1 cellular context compared by ENCODE assay signal in the genomic region with DNA sequence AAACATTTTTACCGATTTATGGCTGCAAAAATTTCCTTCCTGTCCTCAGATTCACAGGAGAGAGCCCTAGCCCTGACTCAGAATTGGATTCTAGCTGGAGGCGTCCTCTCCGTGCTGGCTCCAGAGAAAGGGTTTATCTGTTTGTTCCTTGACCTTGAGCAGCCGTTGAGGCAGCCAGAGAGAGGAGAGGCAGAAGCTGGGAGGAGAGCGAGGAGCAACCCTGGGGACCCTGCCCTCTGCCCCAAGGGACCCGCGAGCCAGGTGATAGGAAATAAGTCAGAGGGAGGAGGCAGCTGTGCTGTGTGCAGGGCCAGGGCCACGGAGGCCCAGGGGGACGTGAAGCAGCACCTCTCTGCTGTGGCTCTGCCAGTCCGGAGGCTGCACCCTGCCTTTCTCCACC.
TF ChIP-seq lines count a peak whose summit lies in the region.

No MANE protein-coding gene starts in this region.

TF ChIP-seq in SK-N-SH, 30 proteins besides CTCF, POLR2A, EP300 and RAD21 (continued from another document):
- TF ChIP-seq, protein P1, sequence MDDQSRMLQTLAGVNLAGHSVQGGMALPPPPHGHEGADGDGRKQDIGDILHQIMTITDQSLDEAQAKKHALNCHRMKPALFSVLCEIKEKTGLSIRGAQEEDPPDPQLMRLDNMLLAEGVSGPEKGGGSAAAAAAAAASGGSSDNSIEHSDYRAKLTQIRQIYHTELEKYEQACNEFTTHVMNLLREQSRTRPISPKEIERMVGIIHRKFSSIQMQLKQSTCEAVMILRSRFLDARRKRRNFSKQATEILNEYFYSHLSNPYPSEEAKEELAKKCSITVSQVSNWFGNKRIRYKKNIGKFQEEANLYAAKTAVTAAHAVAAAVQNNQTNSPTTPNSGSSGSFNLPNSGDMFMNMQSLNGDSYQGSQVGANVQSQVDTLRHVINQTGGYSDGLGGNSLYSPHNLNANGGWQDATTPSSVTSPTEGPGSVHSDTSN (IDR thresholded peaks at IDR 0.05), result no peak
- TF ChIP-seq, protein P2, sequence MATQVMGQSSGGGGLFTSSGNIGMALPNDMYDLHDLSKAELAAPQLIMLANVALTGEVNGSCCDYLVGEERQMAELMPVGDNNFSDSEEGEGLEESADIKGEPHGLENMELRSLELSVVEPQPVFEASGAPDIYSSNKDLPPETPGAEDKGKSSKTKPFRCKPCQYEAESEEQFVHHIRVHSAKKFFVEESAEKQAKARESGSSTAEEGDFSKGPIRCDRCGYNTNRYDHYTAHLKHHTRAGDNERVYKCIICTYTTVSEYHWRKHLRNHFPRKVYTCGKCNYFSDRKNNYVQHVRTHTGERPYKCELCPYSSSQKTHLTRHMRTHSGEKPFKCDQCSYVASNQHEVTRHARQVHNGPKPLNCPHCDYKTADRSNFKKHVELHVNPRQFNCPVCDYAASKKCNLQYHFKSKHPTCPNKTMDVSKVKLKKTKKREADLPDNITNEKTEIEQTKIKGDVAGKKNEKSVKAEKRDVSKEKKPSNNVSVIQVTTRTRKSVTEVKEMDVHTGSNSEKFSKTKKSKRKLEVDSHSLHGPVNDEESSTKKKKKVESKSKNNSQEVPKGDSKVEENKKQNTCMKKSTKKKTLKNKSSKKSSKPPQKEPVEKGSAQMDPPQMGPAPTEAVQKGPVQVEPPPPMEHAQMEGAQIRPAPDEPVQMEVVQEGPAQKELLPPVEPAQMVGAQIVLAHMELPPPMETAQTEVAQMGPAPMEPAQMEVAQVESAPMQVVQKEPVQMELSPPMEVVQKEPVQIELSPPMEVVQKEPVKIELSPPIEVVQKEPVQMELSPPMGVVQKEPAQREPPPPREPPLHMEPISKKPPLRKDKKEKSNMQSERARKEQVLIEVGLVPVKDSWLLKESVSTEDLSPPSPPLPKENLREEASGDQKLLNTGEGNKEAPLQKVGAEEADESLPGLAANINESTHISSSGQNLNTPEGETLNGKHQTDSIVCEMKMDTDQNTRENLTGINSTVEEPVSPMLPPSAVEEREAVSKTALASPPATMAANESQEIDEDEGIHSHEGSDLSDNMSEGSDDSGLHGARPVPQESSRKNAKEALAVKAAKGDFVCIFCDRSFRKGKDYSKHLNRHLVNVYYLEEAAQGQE (IDR thresholded peaks at IDR 0.05; ENCODE audit: low read depth, low read length), result no peak
- TF ChIP-seq NFIC (IDR thresholded peaks at IDR 0.05; ENCODE audit: borderline replicate concordance) (no peak), MXI1 (IDR thresholded peaks at IDR 0.05; ENCODE audit: low read depth, low read length) (no peak), RXRA (IDR thresholded peaks at IDR 0.05; ENCODE audit: borderline replicate concordance, low read depth) (no peak), TEAD4 (IDR thresholded peaks at IDR 0.05; ENCODE audit: borderline replicate concordance, insufficient read depth) (no peak), GATA2 (CRISPR knock-in tag; IDR thresholded peaks at IDR 0.05) (no peak), TCF12 (IDR thresholded peaks at IDR 0.05) (no peak), TAF1 (IDR thresholded peaks at IDR 0.05; ENCODE audit: borderline replicate concordance, low read depth, low read length) (no peak)
- TF ChIP-seq, protein P3, sequence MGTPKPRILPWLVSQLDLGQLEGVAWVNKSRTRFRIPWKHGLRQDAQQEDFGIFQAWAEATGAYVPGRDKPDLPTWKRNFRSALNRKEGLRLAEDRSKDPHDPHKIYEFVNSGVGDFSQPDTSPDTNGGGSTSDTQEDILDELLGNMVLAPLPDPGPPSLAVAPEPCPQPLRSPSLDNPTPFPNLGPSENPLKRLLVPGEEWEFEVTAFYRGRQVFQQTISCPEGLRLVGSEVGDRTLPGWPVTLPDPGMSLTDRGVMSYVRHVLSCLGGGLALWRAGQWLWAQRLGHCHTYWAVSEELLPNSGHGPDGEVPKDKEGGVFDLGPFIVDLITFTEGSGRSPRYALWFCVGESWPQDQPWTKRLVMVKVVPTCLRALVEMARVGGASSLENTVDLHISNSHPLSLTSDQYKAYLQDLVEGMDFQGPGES (IDR thresholded peaks at IDR 0.05; ENCODE audit: low read depth, low read length), result no peak
- TF ChIP-seq, protein P4, sequence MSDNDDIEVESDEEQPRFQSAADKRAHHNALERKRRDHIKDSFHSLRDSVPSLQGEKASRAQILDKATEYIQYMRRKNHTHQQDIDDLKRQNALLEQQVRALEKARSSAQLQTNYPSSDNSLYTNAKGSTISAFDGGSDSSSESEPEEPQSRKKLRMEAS (IDR thresholded peaks at IDR 0.05; ENCODE audit: low read depth), result no peak
